ENCODE assay signal across 15 cellular contexts in genomic region chr10:69473304-69473985, GRCh38. TPM values are rescaled to one million over a fixed set of nuclear protein-coding genes. Genes with fewer than 3 reads are reported as not detected.
A peak's percentile ranks its signal among the peaks of the same experiment; 100 is the strongest.
DNase-seq lines count a peak whose midpoint lies in the region; TF ChIP-seq lines count a peak whose summit lies in the region.
"Had no signal": no experiment of that assay in that cellular context is flagged by ENCODE, and none has a peak within 500 bp of the region (broad histone marks: within the 10 kb centered on the region; RNA-seq: fewer than 3 reads in every experiment).

No MANE protein-coding gene starts in this region.

- H3K36me3 Mint-ChIP-seq in dendritic cell treated with granulocyte-macrophage colony-stimulating factor and Interleukin-4, amounts not matched to agents 40 ng/mL and 50 ng/mL, for 4 days (ENCODE audit: low read depth) = peaks cover 17% of the 10 kb centered on the region
- no peaks in the 10 kb centered on the region for H3K36me3 Mint-ChIP-seq in type B pancreatic cell
- H3K36me3 Mint-ChIP-seq: naive thymus-derived CD4-positive, alpha-beta T cell had no signal

- H3K27ac Mint-ChIP-seq in dendritic cell treated with granulocyte-macrophage colony-stimulating factor and Interleukin-4, amounts not matched to agents 40 ng/mL and 50 ng/mL, for 4 days = peak overlapping the region; percentile 69
- no peak overlapping the region for H3K27ac Mint-ChIP-seq in type B pancreatic cell
- H3K27ac Mint-ChIP-seq: naive thymus-derived CD4-positive, alpha-beta T cell; progenitor cell of endocrine pancreas; stimulated activated naive CD8-positive, alpha-beta T cell treated with anti-CD3 and anti-CD28 coated beads, Interleukin-15, amount 100 ng/mL, for 72 hours had no signal

- no peaks in the 10 kb centered on the region for H3K27me3 ChIP-seq in muscle layer of colon (ENCODE audit: control insufficient read depth in 1 of 2, insufficient read depth in 2 of 2, low read length in 2 of 2)
- H3K27me3 ChIP-seq in subcutaneous abdominal adipose tissue (ENCODE audit: control insufficient read depth in 5 of 5, insufficient read depth in 4 of 5, low read length in 5 of 5) = no peaks in the 10 kb centered on the region

- DNase-seq in NCI-H2196 treated with DMSO at 0.1 percent for 48 hours (lab: John Stamatoyannopoulos, UW; ENCODE audit: unreplicated experiment) (no peak), T-helper 1 cell (no peak), type B pancreatic cell (ENCODE audit: extremely low spot score, unreplicated experiment) (no peak)
- DNase-seq: activated CD4-positive, alpha-beta T cell treated with anti-CD3 and anti-CD28 coated beads, Interleukin-2, amount 50 U/mL, for 1 hour; foreskin fibroblast; naive thymus-derived CD4-positive, alpha-beta T cell; NCI-H1092 treated with DMSO at 0.1 percent for 48 hours; stimulated activated naive CD8-positive, alpha-beta T cell treated with anti-CD3 and anti-CD28 coated beads, Interleukin-15, amount 100 ng/mL, for 72 hours had no signal

- POLR2A ChIA-PET in HEK293 (lab: Yijun Ruan, JAX) = no interaction called here

- H3K36me3 ChIP-seq in HEK293 (ENCODE audit: control insufficient read depth in 2 of 2, insufficient read depth in 1 of 2, low read length in 2 of 2) (no peaks in the 10 kb centered on the region), muscle layer of colon (ENCODE audit: insufficient read depth, low read length) (no peaks in the 10 kb centered on the region), subcutaneous abdominal adipose tissue (ENCODE audit: control insufficient read depth in 5 of 5, insufficient read depth in 5 of 5, low read length in 5 of 5) (peaks cover 0 to 7% (median 4%) of the 10 kb centered on the region in 5 donors)

- H3K27ac ChIP-seq in HEK293 (ENCODE audit: extremely low read depth, low read depth, low read length) = no peak overlapping the region
- H3K27ac ChIP-seq in muscle layer of colon (ENCODE audit: low read depth, low read length) = peak overlapping the region; percentile 95
- peak overlapping the region; percentile 98 for H3K27ac ChIP-seq in subcutaneous abdominal adipose tissue (ENCODE audit: low read depth, low read length)

- no peak overlapping the region for H3K4me3 Mint-ChIP-seq in dendritic cell treated with granulocyte-macrophage colony-stimulating factor and Interleukin-4, amounts not matched to agents 40 ng/mL and 50 ng/mL, for 4 days
- no peak overlapping the region for H3K4me3 Mint-ChIP-seq in type B pancreatic cell
- H3K4me3 Mint-ChIP-seq: naive thymus-derived CD4-positive, alpha-beta T cell; stimulated activated naive CD8-positive, alpha-beta T cell treated with anti-CD3 and anti-CD28 coated beads, Interleukin-15, amount 100 ng/mL, for 72 hours had no signal

- no peaks in the 10 kb centered on the region for H3K9me3 Mint-ChIP-seq in dendritic cell treated with granulocyte-macrophage colony-stimulating factor and Interleukin-4, amounts not matched to agents 40 ng/mL and 50 ng/mL, for 4 days
- no peaks in the 10 kb centered on the region for H3K9me3 Mint-ChIP-seq in type B pancreatic cell
- H3K9me3 Mint-ChIP-seq: naive thymus-derived CD4-positive, alpha-beta T cell; stimulated activated naive CD8-positive, alpha-beta T cell treated with anti-CD3 and anti-CD28 coated beads, Interleukin-15, amount 100 ng/mL, for 72 hours had no signal

- H3K9ac ChIP-seq in muscle layer of colon (ENCODE audit: low read length) = no peak overlapping the region
- H3K9ac ChIP-seq in subcutaneous abdominal adipose tissue (ENCODE audit: low read length in 5 of 5) = peak overlapping the region in 3 of 5 donors; percentile 15 to 90 (median 16)

- no peaks in the 10 kb centered on the region for H3K4me1 ChIP-seq in HEK293 (ENCODE audit: control insufficient read depth, insufficient read depth, low read length)
- H3K4me1 ChIP-seq in muscle layer of colon (ENCODE audit: insufficient read depth, low read length) = peaks cover 65% of the 10 kb centered on the region
- H3K4me1 ChIP-seq in subcutaneous abdominal adipose tissue (ENCODE audit: control insufficient read depth in 5 of 5, insufficient read depth in 5 of 5, low read length in 5 of 5) = peaks cover 37 to 100% (median 95%) of the 10 kb centered on the region in 5 donors

- no peaks in the 10 kb centered on the region for H3K9me3 ChIP-seq in HEK293 (ENCODE audit: control insufficient read depth, insufficient read depth, low read depth, low read length)
- H3K9me3 ChIP-seq in muscle layer of colon (ENCODE audit: low read length) = no peaks in the 10 kb centered on the region
- H3K9me3 ChIP-seq in subcutaneous abdominal adipose tissue (ENCODE audit: control insufficient read depth in 5 of 5, low read length in 5 of 5) = no peaks in the 10 kb centered on the region

- H3K4me3 ChIP-seq in HEK293 (ENCODE audit: low read depth, low read length) = no peak overlapping the region
- peak overlapping the region in 1 of 2 donors; percentile 10 for H3K4me3 ChIP-seq in muscle layer of colon (ENCODE audit: low read depth in 1 of 2, low read length in 2 of 2)
- peak overlapping the region in 3 of 5 donors; percentile 22 to 39 (median 30) for H3K4me3 ChIP-seq in subcutaneous abdominal adipose tissue (ENCODE audit: low read depth in 1 of 5, low read length in 5 of 5)
- H3K4me3 ChIP-seq: K562, lung had no signal

- peaks cover 29% of the 10 kb centered on the region for H3K27me3 Mint-ChIP-seq in dendritic cell treated with granulocyte-macrophage colony-stimulating factor and Interleukin-4, amounts not matched to agents 40 ng/mL and 50 ng/mL, for 4 days
- peaks cover 4% of the 10 kb centered on the region for H3K27me3 Mint-ChIP-seq in type B pancreatic cell

- peaks cover 66% of the 10 kb centered on the region for H3K4me1 Mint-ChIP-seq in dendritic cell treated with granulocyte-macrophage colony-stimulating factor and Interleukin-4, amounts not matched to agents 40 ng/mL and 50 ng/mL, for 4 days (ENCODE audit: low read depth)
- peaks cover 13% of the 10 kb centered on the region for H3K4me1 Mint-ChIP-seq in type B pancreatic cell (ENCODE audit: unreplicated experiment)
- H3K4me1 Mint-ChIP-seq: stimulated activated naive CD8-positive, alpha-beta T cell treated with anti-CD3 and anti-CD28 coated beads, Interleukin-15, amount 100 ng/mL, for 72 hours had no signal

- intact Hi-C loops in dendritic cell treated with granulocyte-macrophage colony-stimulating factor and Interleukin-4, amounts not matched to agents 40 ng/mL and 50 ng/mL, for 4 days (cut with micrococcal nuclease) = no loop called here

- CTCF ChIA-PET in HEK293 (lab: Yijun Ruan, JAX) = no interaction called here

- TF ChIP-seq CTCF in HEK293 (tag by site-specific recombination; IDR thresholded peaks at IDR 0.05) = no peak
- no peak for TF ChIP-seq CTCF in type B pancreatic cell (conservative IDR thresholded peaks at IDR 0.05)

TF ChIP-seq in HEK293, 187 proteins besides CTCF, POLR2A, EP300 and RAD21:
- peak; percentile 72 for TF ChIP-seq ZFHX2 (tag by site-specific recombination; conservative IDR thresholded peaks at IDR 0.05)
- no peak for TF ChIP-seq ZNF555 (tag by site-specific recombination; conservative IDR thresholded peaks at IDR 0.05)
- peak; percentile 69 for TF ChIP-seq EGR2 (tag by site-specific recombination; IDR thresholded peaks at IDR 0.05; ENCODE audit: low read depth)
TF ChIP-seq in HEK293: peak in this region for 2.

RNA-seq across cellular contexts. Expression of gene TSPAN15, which starts 22.2 kb away (rescaled TPM):
- 19.4 and 19.7 TPM in 2 replicates for total RNA-seq in type B pancreatic cell (ENCODE audit: low replicate concordance)

RNA-seq across cellular contexts. Expression of gene TACR2, which starts 56.7 kb away (rescaled TPM):
- not detected in 2 replicates for total RNA-seq in type B pancreatic cell (ENCODE audit: low replicate concordance)
- total RNA-seq: K562, progenitor cell of endocrine pancreas had no signal
